In the genomic region with DNA sequence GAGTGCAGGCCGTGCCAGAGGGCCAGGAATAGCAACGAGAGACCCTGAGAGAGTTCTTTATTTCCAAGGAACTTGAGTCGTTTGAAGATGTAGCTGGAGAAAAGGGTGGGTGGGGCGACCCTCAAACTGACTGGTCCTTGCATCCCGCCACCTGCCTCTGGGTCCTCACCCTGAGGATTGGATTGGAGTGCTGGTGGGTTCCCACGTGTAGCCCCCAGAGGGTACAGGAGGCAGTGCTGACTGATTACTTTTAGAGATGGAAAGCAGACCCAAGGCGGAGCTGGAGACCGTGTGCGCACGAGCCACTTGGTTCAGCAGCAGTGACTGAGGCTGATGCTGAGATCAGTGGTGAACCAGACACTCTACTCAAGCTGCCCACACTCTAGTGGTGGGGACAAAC, we compare ENCODE assay signal across 1 cellular context.
TF ChIP-seq lines count a peak whose summit lies in the region.

No MANE protein-coding gene starts in this region.

TF ChIP-seq in HepG2, 621 proteins besides CTCF, POLR2A, EP300 and RAD21:
- no peak for TF ChIP-seq ZC3H4 (CRISPR knock-in tag; IDR thresholded peaks at IDR 0.05; ENCODE audit: borderline replicate concordance)
- no peak for TF ChIP-seq NR3C1 (CRISPR knock-in tag; IDR thresholded peaks at IDR 0.05)
- TF ChIP-seq E2F2 (CRISPR knock-in tag; IDR thresholded peaks at IDR 0.05; ENCODE audit: borderline replicate concordance) = no peak
- no peak for TF ChIP-seq RAD51 (IDR thresholded peaks at IDR 0.05; ENCODE audit: borderline replicate concordance)
- no peak for TF ChIP-seq FOXC1 (CRISPR knock-in tag; IDR thresholded peaks at IDR 0.05; ENCODE audit: borderline replicate concordance)
- peak; percentile 56 for TF ChIP-seq AGO2 (optimal IDR thresholded peaks at IDR 0.05; ENCODE audit: low read depth, low read length)
- TF ChIP-seq WIZ (CRISPR knock-in tag; IDR thresholded peaks at IDR 0.05) = no peak
